Comparison of ENCODE assay signal across 16 cellular contexts in the genomic region with DNA sequence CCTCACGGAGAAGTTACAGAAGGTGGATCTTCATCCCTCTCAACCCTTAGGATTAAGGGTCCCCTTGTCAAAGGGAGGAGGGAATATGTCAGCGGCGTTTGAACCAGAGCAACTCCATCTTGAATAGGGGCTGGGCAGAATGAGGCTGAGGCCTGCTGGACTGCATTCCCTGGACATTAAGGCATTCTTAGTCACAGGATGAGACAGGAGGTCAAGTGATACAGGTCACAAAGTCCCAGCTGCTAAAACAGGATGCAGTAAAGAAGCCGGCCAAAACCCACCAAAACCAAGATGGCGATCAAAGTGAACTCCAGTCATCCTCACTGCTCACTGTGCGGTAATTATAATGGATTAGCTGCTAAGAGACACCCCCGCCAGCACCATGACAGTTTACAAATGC. TPM values are rescaled to one million over a fixed set of nuclear protein-coding genes. Genes with fewer than 3 reads are reported as not detected.
"Had no signal": no experiment of that assay in that cellular context is flagged by ENCODE, and none has a peak within 500 bp of the region (broad histone marks: within the 10 kb centered on the region; RNA-seq: fewer than 3 reads in every experiment).

No MANE protein-coding gene starts in this region.

- H3K9me3 ChIP-seq: testis, upper lobe of right lung had no signal

- H3K36me3 ChIP-seq: upper lobe of right lung had no signal

- H3K27me3 ChIP-seq: testis had no signal

- H3K4me3 ChIP-seq: coronary artery, testis, upper lobe of right lung had no signal

- ATAC-seq: activated CD4-positive, alpha-beta T cell treated with anti-CD3 and anti-CD28 coated beads for 36 hours; activated CD8-positive, alpha-beta T cell treated with anti-CD3 and anti-CD28 coated beads, Interleukin-2, amount 10 ng/mL, durations not matched to agents 7 days and 5 days; effector memory CD8-positive, alpha-beta T cell; left colon; upper lobe of right lung had no signal

- DNase-seq: activated CD4-positive, alpha-beta T cell treated with anti-CD3 and anti-CD28 coated beads for 36 hours; activated CD8-positive, alpha-beta T cell treated with anti-CD3 and anti-CD28 coated beads, Interleukin-2, amount 10 ng/mL, durations not matched to agents 7 days and 5 days; activated naive CD4-positive, alpha-beta T cell treated with anti-CD3 and anti-CD28 coated beads for 36 hours; effector memory CD8-positive, alpha-beta T cell; hippocampal formation; left colon; stimulated activated CD4-positive, alpha-beta T cell treated with anti-CD3 and anti-CD28 coated beads, Interleukin-4, amount 100 ng/mL, for 1 hour; stimulated activated CD8-positive, alpha-beta memory T cell treated with anti-CD3 and anti-CD28 coated beads, Interleukin-4, amount 100 ng/mL, for 48 hours; T-helper 1 cell; testis; upper lobe of right lung; WERI-Rb-1 had no signal

- H3K4me1 ChIP-seq: testis, upper lobe of right lung had no signal

- H3K27ac ChIP-seq: coronary artery, epithelial cell of prostate, testis, upper lobe of right lung, WERI-Rb-1 had no signal

RNA-seq across cellular contexts. Expression of a gene that starts 36.7 kb away (rescaled TPM):
- total RNA-seq: activated CD8-positive, alpha-beta T cell treated with anti-CD3 and anti-CD28 coated beads, Interleukin-2, amount 10 ng/mL, durations not matched to agents 7 days and 5 days; activated naive CD4-positive, alpha-beta T cell treated with anti-CD3 and anti-CD28 coated beads for 36 hours; cardiac septum; osteoblast; upper lobe of right lung had no signal
